In the genomic region with DNA sequence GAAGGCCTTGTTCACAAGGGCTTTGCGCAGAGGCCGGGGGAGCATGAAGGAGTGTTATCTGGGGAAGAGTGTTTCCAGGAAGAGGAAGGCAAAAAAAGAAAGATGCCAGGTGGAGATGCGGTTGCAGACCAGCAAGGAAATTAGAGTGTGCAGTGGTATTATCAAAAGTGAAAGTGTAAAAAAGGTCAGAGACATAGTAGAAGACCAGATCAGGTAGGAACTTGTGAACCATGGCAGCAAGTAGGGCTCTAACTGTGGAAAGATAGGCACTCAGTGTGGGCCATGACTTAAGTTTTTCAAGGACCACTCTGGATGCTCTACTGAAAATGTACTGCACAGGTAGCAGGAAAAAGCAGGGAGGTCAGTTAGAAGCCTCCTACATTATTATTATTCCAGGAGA, we compare ENCODE assay signal across 26 cellular contexts.
"Had no signal": no experiment of that assay in that cellular context is flagged by ENCODE, and none has a peak within 500 bp of the region (broad histone marks: within the 10 kb centered on the region; RNA-seq: fewer than 3 reads in every experiment).

No MANE protein-coding gene starts in this region.

- H3K4me1 ChIP-seq: left ventricle myocardium inferior, prostate gland, right atrium auricular region, spleen, testis, vagina had no signal

- H3K4me1 Mint-ChIP-seq: mesothelial cell of epicardium had no signal

- H3K36me3 ChIP-seq: cardiac muscle cell, left ventricle myocardium inferior, prostate gland, right atrium auricular region, spleen, vagina, WERI-Rb-1 had no signal

- H3K9me3 Mint-ChIP-seq: activated T-cell treated with anti-CD3 and anti-CD28 coated beads, Interleukin-2, amount 50 U/mL, for 4 hours had no signal

- H3K27ac ChIP-seq: cardiac muscle cell, left ventricle myocardium inferior, prostate gland, right atrium auricular region, spleen, testis, vagina, WERI-Rb-1 had no signal

- H3K4me3 Mint-ChIP-seq: activated naive CD8-positive, alpha-beta T cell; activated T-cell treated with anti-CD3 and anti-CD28 coated beads, Interleukin-2, amount 50 U/mL, for 4 hours; dendritic cell treated with granulocyte-macrophage colony-stimulating factor and Interleukin-4, amounts not matched to agents 40 ng/mL and 50 ng/mL, for 4 days; mesothelial cell of epicardium; naive thymus-derived CD8-positive, alpha-beta T cell had no signal

- H3K27ac Mint-ChIP-seq: activated naive CD8-positive, alpha-beta T cell; activated T-helper 2 cell treated with anti-CD3 and anti-CD28 coated beads, Interferon-gamma antibody, Interleukin-2, Interleukin-4, amounts not matched to agents 10 μg/mL and 5 μg/mL and 100 μg/mL, durations not matched to agents 14 hours and 24 hours and 36 hours; dendritic cell treated with granulocyte-macrophage colony-stimulating factor and Interleukin-4, amounts not matched to agents 40 ng/mL and 50 ng/mL, for 4 days; mesothelial cell of epicardium; naive thymus-derived CD8-positive, alpha-beta T cell had no signal

- ATAC-seq: activated T-cell treated with anti-CD3 and anti-CD28 coated beads, Interleukin-2, amount 50 U/mL, for 4 hours; esophagus mucosa; naive thymus-derived CD8-positive, alpha-beta T cell had no signal

- H3K4me3 ChIP-seq: cardiac muscle cell, left ventricle myocardium inferior, prostate gland, right atrium auricular region, spleen, testis, vagina had no signal

- DNase-seq: activated CD4-positive, alpha-beta T cell treated with anti-CD3 and anti-CD28 coated beads for 1 hour; activated CD8-positive, alpha-beta memory T cell treated with anti-CD3 and anti-CD28 coated beads, Interleukin-2, amount 50 U/mL, for 48 hours; activated naive CD4-positive, alpha-beta T cell; activated T-cell treated with anti-CD3 and anti-CD28 coated beads, Interleukin-2, amount 50 U/mL, for 4 hours; effector memory CD4-positive, alpha-beta T cell; foreskin melanocyte; hippocampal formation; kidney glomerular epithelial cell; left ventricle myocardium inferior; mammary epithelial cell; naive thymus-derived CD8-positive, alpha-beta T cell; spleen; stimulated activated CD4-positive, alpha-beta T cell treated with anti-CD3 and anti-CD28 coated beads, Interleukin-4, amount 100 ng/mL, for 1 hour; stimulated activated naive CD4-positive, alpha-beta T cell; testis; trophoblast cell; WERI-Rb-1 had no signal

- H3K9me3 ChIP-seq: prostate gland, testis, vagina had no signal

- H3K36me3 Mint-ChIP-seq: mesothelial cell of epicardium; naive thymus-derived CD8-positive, alpha-beta T cell had no signal

- H3K27me3 ChIP-seq: cardiac muscle cell, right atrium auricular region, testis, vagina had no signal
